8 cellular contexts compared by ENCODE assay signal in the genomic region with DNA sequence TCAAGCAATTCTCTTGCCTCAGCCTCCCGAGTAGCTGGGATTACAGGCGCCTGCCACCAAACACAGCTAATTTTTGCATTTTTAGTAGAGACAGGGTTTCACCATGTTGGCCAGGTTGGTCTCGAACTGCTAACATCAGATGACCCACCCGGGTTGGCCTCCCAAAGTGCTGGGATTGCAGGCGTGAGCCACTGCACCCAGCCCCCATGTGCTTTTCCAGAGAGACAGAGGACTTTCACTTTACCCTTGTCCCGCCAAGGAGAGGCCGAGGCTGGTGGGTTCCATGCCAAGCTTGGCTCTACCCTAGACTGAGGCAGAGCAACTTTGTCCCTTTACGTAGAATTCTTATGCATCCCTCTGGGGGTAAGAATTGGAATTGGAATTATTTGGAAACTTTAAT. TPM values are rescaled to one million over a fixed set of nuclear protein-coding genes. Genes with fewer than 3 reads are reported as not detected.
DNase-seq lines count a peak whose midpoint lies in the region; ATAC-seq, FAIRE-seq and TF ChIP-seq lines count a peak whose summit lies in the region.
"Not testable (repeated sequence)": the region's sequence is repeated elsewhere in the genome, so short reads cannot be mapped to it uniquely, and the experiment has no call there.
"Had no signal": no experiment of that assay in that cellular context is flagged by ENCODE, and none has a peak within 500 bp of the region (broad histone marks: within the 10 kb centered on the region; RNA-seq: fewer than 3 reads in every experiment).

No MANE protein-coding gene starts in this region.

- not testable (repeated sequence) for TF ChIP-seq CTCF in A549 (IDR thresholded peaks at IDR 0.05); natural killer cell (IDR thresholded peaks at IDR 0.05)
- TF ChIP-seq CTCF in HFFc6 (IDR thresholded peaks at IDR 0.05) (peak; percentile 19; the same call in 1 of the 2 replicates), endodermal cell (conservative IDR thresholded peaks at IDR 0.05) (peak; percentile 28)

- H3K9ac ChIP-seq in endodermal cell (ENCODE audit: extremely low read depth, low read length, poor library complexity, severe bottlenecking); rectal smooth muscle tissue (ENCODE audit: low read length): not testable (repeated sequence)

- H3K27me3 ChIP-seq in endodermal cell (ENCODE audit: control insufficient read depth, insufficient read depth, low read length, poor library complexity, severe bottlenecking), result peaks cover 21% of the 10 kb centered on the region
- not testable (repeated sequence) for H3K27me3 ChIP-seq in rectal smooth muscle tissue (ENCODE audit: control insufficient read depth, insufficient read depth, low read length); aorta (ENCODE audit: control insufficient read depth in 1 of 2, insufficient read depth in 2 of 2, low read length in 1 of 2)

- DNase-seq in A549 (ENCODE audit: low read depth in 1 of 2, low spot score in 1 of 2), result peak in 1 of 2 experiments; percentile 37
- not testable (repeated sequence) for DNase-seq in HFFc6; activated naive CD8-positive, alpha-beta T cell treated with anti-CD3 and anti-CD28 coated beads for 36 hours; endodermal cell; natural killer cell
- peak; percentile 11 to 65 for DNase-seq in aorta

- TF ChIP-seq EP300 in A549 (IDR thresholded peaks at IDR 0.05), result not testable (repeated sequence)

- not testable (repeated sequence) for H3K4me3 Mint-ChIP-seq in HFFc6
- peak overlapping the region; percentile 23 for H3K4me3 Mint-ChIP-seq in activated naive CD8-positive, alpha-beta T cell treated with anti-CD3 and anti-CD28 coated beads for 36 hours
- peak overlapping the region; percentile 27 for H3K4me3 Mint-ChIP-seq in endodermal cell
- peak overlapping the region; percentile 55 for H3K4me3 Mint-ChIP-seq in natural killer cell

- FAIRE-seq in A549 (lab: Jason Lieb, UNC), result not testable (repeated sequence)

- peak overlapping the region; percentile 96 to 97 for H3K27ac ChIP-seq in A549
- not testable (repeated sequence) for H3K27ac ChIP-seq in endodermal cell (ENCODE audit: low read depth, low read length); rectal smooth muscle tissue (ENCODE audit: low read depth, low read length); aorta (ENCODE audit: low read depth in 1 of 2, low read length in 2 of 2)

- peaks cover 27% of the 10 kb centered on the region for H3K27me3 Mint-ChIP-seq in HFFc6 (ENCODE audit: insufficient read depth)
- peaks cover 68% of the 10 kb centered on the region for H3K27me3 Mint-ChIP-seq in activated naive CD8-positive, alpha-beta T cell treated with anti-CD3 and anti-CD28 coated beads for 36 hours
- peaks cover 36% of the 10 kb centered on the region for H3K27me3 Mint-ChIP-seq in endodermal cell (ENCODE audit: insufficient read depth)
- peaks cover 24 to 26% of the 10 kb centered on the region in 2 donors for H3K27me3 Mint-ChIP-seq in natural killer cell (ENCODE audit: low read depth in 2 of 2)

- not testable (repeated sequence) for H3K36me3 Mint-ChIP-seq in HFFc6 (ENCODE audit: low read depth); activated naive CD8-positive, alpha-beta T cell treated with anti-CD3 and anti-CD28 coated beads for 36 hours; natural killer cell
- peaks cover 35% of the 10 kb centered on the region for H3K36me3 Mint-ChIP-seq in endodermal cell (ENCODE audit: low read depth)

- TF ChIP-seq POLR2A in A549 (IDR thresholded peaks at IDR 0.05; ENCODE audit: low read length), result not testable (repeated sequence)

- CTCF ChIA-PET in A549 (lab: Yijun Ruan, JAX), result interaction anchor here (0.8 to 2.5 kb wide), 5 partner anchors 13 to 242 kb away, joined by 3 to 6 read pairs (median 5); no protein-coding TSS in a partner anchor

- H3K27ac Mint-ChIP-seq in HFFc6; activated naive CD8-positive, alpha-beta T cell treated with anti-CD3 and anti-CD28 coated beads for 36 hours; endodermal cell; natural killer cell: not testable (repeated sequence)

- POLR2A ChIA-PET in A549 (lab: Yijun Ruan, JAX), result not testable (repeated sequence)

- peaks cover 35% of the 10 kb centered on the region for H3K4me1 Mint-ChIP-seq in HFFc6 (ENCODE audit: low read depth)
- not testable (repeated sequence) for H3K4me1 Mint-ChIP-seq in activated naive CD8-positive, alpha-beta T cell treated with anti-CD3 and anti-CD28 coated beads for 36 hours
- H3K4me1 Mint-ChIP-seq in endodermal cell, result peaks cover 31% of the 10 kb centered on the region
- peaks cover 10% of the 10 kb centered on the region in 2 donors for H3K4me1 Mint-ChIP-seq in natural killer cell

- not testable (repeated sequence) for ATAC-seq in A549; natural killer cell; aorta (ENCODE audit: low FRiP score)

- not testable (repeated sequence) for H3K9me3 ChIP-seq in A549; endodermal cell (ENCODE audit: control insufficient read depth, low read length); aorta (ENCODE audit: control insufficient read depth, low read length)

- intact Hi-C loops in natural killer cell (cut with micrococcal nuclease); aorta (cut with DNase I): not testable (repeated sequence)

- peak overlapping the region; percentile 85 for H3K4me2 ChIP-seq in A549

- not testable (repeated sequence) for TF ChIP-seq RAD21 in A549 (conservative IDR thresholded peaks at IDR 0.05 in 1 of 2, IDR thresholded peaks at IDR 0.05 in 1 of 2)

- 72% methylated on average over 8 of the region's 8 CpGs for WGBS in A549 (ENCODE audit: missing lambda C conversion rate)
- 88 to 90% methylated on average over 6 to 7 of the region's 8 CpGs for WGBS in endodermal cell (ENCODE audit: insufficient coverage in 1 of 2, insufficient read length in 1 of 2), 2 experiments
- 85 to 86% methylated on average over 8 of the region's 8 CpGs for WGBS in aorta, 2 donors

- not testable (repeated sequence) for H3K9me3 Mint-ChIP-seq in HFFc6; activated naive CD8-positive, alpha-beta T cell treated with anti-CD3 and anti-CD28 coated beads for 36 hours; endodermal cell; natural killer cell

- H3K36me3 ChIP-seq in endodermal cell (ENCODE audit: control insufficient read depth, insufficient read depth, low read length), result peaks cover 32% of the 10 kb centered on the region
- not testable (repeated sequence) for H3K36me3 ChIP-seq in rectal smooth muscle tissue (ENCODE audit: control insufficient read depth, insufficient read depth, low read length); aorta (ENCODE audit: control insufficient read depth in 1 of 2, insufficient read depth in 2 of 2, low read length in 1 of 2)

- H3K4me3 ChIP-seq in A549 (0 out of 3 replicates have a peak overlapping the region, but pooled peaks have one; percentile 3), endodermal cell (ENCODE audit: low read length) (peak overlapping the region; percentile 26), rectal smooth muscle tissue (ENCODE audit: low read length) (peak overlapping the region; percentile 18)
- not testable (repeated sequence) for H3K4me3 ChIP-seq in aorta (ENCODE audit: low read length in 2 of 2)

- H3K4me1 ChIP-seq in A549, result peaks cover 56% of the 10 kb centered on the region
- H3K4me1 ChIP-seq in endodermal cell (ENCODE audit: control insufficient read depth, insufficient read depth, low read length); rectal smooth muscle tissue (ENCODE audit: control insufficient read depth, insufficient read depth, low read length); aorta (ENCODE audit: control insufficient read depth in 1 of 2, insufficient read depth in 2 of 2, low read length in 2 of 2): not testable (repeated sequence)

RNA-seq across cellular contexts. Expression of a gene that starts 2.4 kb away (rescaled TPM):
- 114 and 158 TPM in 2 replicates for polyA plus RNA-seq in A549 (2011; rRNA removed)
- 109 and 154 TPM in 2 replicates for polyA plus RNA-seq in A549 (2012; cell fraction: cytosol; rRNA removed)
- polyA plus RNA-seq in A549 (2012; cell fraction: nucleus; rRNA removed), result 113 and 118 TPM in 2 replicates
- 83.8 to 104 TPM (median 90.7 TPM) in 3 replicates for polyA plus RNA-seq in A549 (2017; fragmentation: RNase III; extraction: RNeasy Plus Mini Kit Qiagen cat#74134 plus additional on column Dnase treatment)
- 292 and 372 TPM in 2 replicates for polyA minus RNA-seq in A549 (2011; rRNA and poly(A)+ RNA removed)
- 1 to 10 TPM; 1.3 to 2.2 (median 1.6) TPM for total RNA-seq in HFFc6 (2021; fragmentation: NEBNext Ultra II Directional; extraction: Animal tissue kit (Norgen Biotek cat#: 25700))
- under 1 TPM; 0.06 to 0.23 TPM for total RNA-seq in activated naive CD8-positive, alpha-beta T cell treated with anti-CD3 and anti-CD28 coated beads for 36 hours
- 10 to 100 TPM; 43.6 to 55.6 TPM for total RNA-seq in endodermal cell
- polyA plus RNA-seq in endodermal cell (2013, experiment 1 of 2), result 4.9 TPM
- 4.1 TPM for polyA plus RNA-seq in endodermal cell (2013, experiment 2 of 2)
- 1 to 10 TPM in 1 of 3 donors, under 1 TPM in 2; 0.40 to 1.1 (median 0.59) TPM for total RNA-seq in natural killer cell
- total RNA-seq in aorta, result 1 to 10 TPM in 1 of 2 donors, under 1 TPM in 1; 0.71 to 1.9 TPM
- under 1 TPM; 0.31 to 0.38 TPM for polyA plus RNA-seq in aorta
- polyA plus RNA-seq: CD4-positive, alpha-beta memory T cell had no signal

Comparison
In these comparisons a context has a peak if more than half of its experiments do, and no peak if none do; other contexts are left out.
1. RNA of a gene that starts 2.4 kb away (total RNA-seq): 43.6 to 55.6 TPM in endodermal cell; 0.71 to 1.9 TPM in aorta, 1.3 to 2.2 TPM in HFFc6, 0.40 to 1.1 TPM in natural killer cell and 0.06 to 0.23 TPM in activated naive CD8-positive, alpha-beta T cell treated with anti-CD3 and anti-CD28 coated beads for 36 hours; every median in the first group is over 10 times any median in the second.